Comparison of ENCODE assay signal across 16 cellular contexts in genomic region chr20:51469046-51469445, GRCh38.
DNase-seq lines count a peak whose midpoint lies in the region; ATAC-seq and TF ChIP-seq lines count a peak whose summit lies in the region.
"Had no signal": no experiment of that assay in that cellular context is flagged by ENCODE, and none has a peak within 500 bp of the region (broad histone marks: within the 10 kb centered on the region; RNA-seq: fewer than 3 reads in every experiment).

No MANE protein-coding gene starts in this region.

- H3K9me3 ChIP-seq in Karpas-422 (ENCODE audit: low read length), result no peaks in the 10 kb centered on the region
- H3K9me3 ChIP-seq: transverse colon had no signal

- H3K27ac Mint-ChIP-seq in activated T-cell treated with anti-CD3 and anti-CD28 coated beads, Interleukin-2, amount 50 U/mL, for 24 hours, result peak overlapping the region; percentile 96
- peak overlapping the region; percentile 94 for H3K27ac Mint-ChIP-seq in activated CD8-positive, alpha-beta T cell treated with anti-CD3 and anti-CD28 coated beads for 36 hours
- H3K27ac Mint-ChIP-seq in natural killer cell treated with Interleukin-12 subunit alpha and Interleukin-12 subunit beta and Interleukin-15 and Interleukin-18, amount 100 ng/mL, for 72 hours, result peak overlapping the region; percentile 61 to 86

- ATAC-seq in activated CD8-positive, alpha-beta T cell treated with anti-CD3 and anti-CD28 coated beads for 36 hours, result no peak
- no peak for ATAC-seq in natural killer cell treated with Interleukin-12 subunit alpha and Interleukin-12 subunit beta and Interleukin-15 and Interleukin-18, amount 100 ng/mL, for 72 hours
- ATAC-seq in left colon, result no peak
- ATAC-seq: GM12878 had no signal

- no peak for DNase-seq in activated T-cell treated with anti-CD3 and anti-CD28 coated beads, Interleukin-2, amount 50 U/mL, for 24 hours
- DNase-seq in activated T-cell treated with anti-CD3 and anti-CD28 coated beads, Interleukin-2, amount 50 U/mL, for 1 hour, result no peak
- no peak for DNase-seq in Karpas-422
- DNase-seq in activated CD8-positive, alpha-beta T cell treated with anti-CD3 and anti-CD28 coated beads for 36 hours, result no peak
- no peak for DNase-seq in natural killer cell treated with Interleukin-12 subunit alpha and Interleukin-12 subunit beta and Interleukin-15 and Interleukin-18, amount 100 ng/mL, for 72 hours (ENCODE audit: low spot score)
- no peak for DNase-seq in stimulated activated CD4-positive, alpha-beta T cell treated with anti-CD3 and anti-CD28 coated beads, Interleukin-4, amount 100 ng/mL, for 4 hours
- DNase-seq in anterior cingulate cortex (lab: John Stamatoyannopoulos, UW), result no peak
- no peak for DNase-seq in left colon
- DNase-seq: activated gamma-delta T cell treated with Interleukin-2 at 50 U/mL for 16 hours, DMS79, NCI-H1436, SHP77 treated with DMSO at 0.1 percent for 48 hours, transverse colon, WERI-Rb-1 had no signal

- H3K27me3 ChIP-seq in Karpas-422 (ENCODE audit: low read length), result no peaks in the 10 kb centered on the region
- H3K27me3 ChIP-seq: transverse colon had no signal

- H3K4me2 ChIP-seq in Karpas-422 (ENCODE audit: low read depth, low read length, poor library complexity, severe bottlenecking), result no peak overlapping the region

- intact Hi-C loops in activated CD8-positive, alpha-beta T cell treated with anti-CD3 and anti-CD28 coated beads for 36 hours (cut with micrococcal nuclease), result no loop called here
- intact Hi-C loops in left colon (cut with DNase I, micrococcal nuclease), result no loop called here

- no peak overlapping the region for H3K4me3 Mint-ChIP-seq in activated T-cell treated with anti-CD3 and anti-CD28 coated beads, Interleukin-2, amount 50 U/mL, for 24 hours
- no peak overlapping the region for H3K4me3 Mint-ChIP-seq in activated CD8-positive, alpha-beta T cell treated with anti-CD3 and anti-CD28 coated beads for 36 hours
- no peak overlapping the region for H3K4me3 Mint-ChIP-seq in natural killer cell treated with Interleukin-12 subunit alpha and Interleukin-12 subunit beta and Interleukin-15 and Interleukin-18, amount 100 ng/mL, for 72 hours
- H3K4me3 Mint-ChIP-seq: nephron had no signal

- H3K9ac ChIP-seq in Karpas-422 (ENCODE audit: low read length), result 0 out of 2 replicates have a peak overlapping the region, but pooled peaks have one; percentile 49

- H2AFZ ChIP-seq in Karpas-422 (ENCODE audit: low read length), result no peak overlapping the region

- peaks cover 33% of the 10 kb centered on the region for H3K79me2 ChIP-seq in Karpas-422 (ENCODE audit: low read length)

- peaks cover 2% of the 10 kb centered on the region for H3K9me3 Mint-ChIP-seq in activated T-cell treated with anti-CD3 and anti-CD28 coated beads, Interleukin-2, amount 50 U/mL, for 24 hours
- peaks cover 2% of the 10 kb centered on the region for H3K9me3 Mint-ChIP-seq in activated CD8-positive, alpha-beta T cell treated with anti-CD3 and anti-CD28 coated beads for 36 hours
- no peaks in the 10 kb centered on the region for H3K9me3 Mint-ChIP-seq in natural killer cell treated with Interleukin-12 subunit alpha and Interleukin-12 subunit beta and Interleukin-15 and Interleukin-18, amount 100 ng/mL, for 72 hours
- H3K9me3 Mint-ChIP-seq: nephron had no signal

- H4K20me1 ChIP-seq in Karpas-422 (ENCODE audit: insufficient read depth, low read depth, low read length), result no peaks in the 10 kb centered on the region

- no peak overlapping the region for H3K4me3 ChIP-seq in Karpas-422 (ENCODE audit: low read length)
- H3K4me3 ChIP-seq: GM12878, transverse colon had no signal

- peaks cover 98% of the 10 kb centered on the region for H3K36me3 Mint-ChIP-seq in activated T-cell treated with anti-CD3 and anti-CD28 coated beads, Interleukin-2, amount 50 U/mL, for 24 hours (ENCODE audit: low read depth)
- H3K36me3 Mint-ChIP-seq in activated CD8-positive, alpha-beta T cell treated with anti-CD3 and anti-CD28 coated beads for 36 hours (ENCODE audit: low read depth), result peaks cover 79% of the 10 kb centered on the region
- H3K36me3 Mint-ChIP-seq in natural killer cell treated with Interleukin-12 subunit alpha and Interleukin-12 subunit beta and Interleukin-15 and Interleukin-18, amount 100 ng/mL, for 72 hours, result peaks cover 37% of the 10 kb centered on the region

- POLR2A ChIA-PET in activated CD8-positive, alpha-beta T cell treated with anti-CD3 and anti-CD28 coated beads for 36 hours (lab: Charles Lee), result no interaction called here

- H3K36me3 ChIP-seq in Karpas-422 (ENCODE audit: insufficient read depth, low read length), result peaks cover 32% of the 10 kb centered on the region
- H3K36me3 ChIP-seq: WERI-Rb-1 had no signal

- H3K27me3 Mint-ChIP-seq in activated T-cell treated with anti-CD3 and anti-CD28 coated beads, Interleukin-2, amount 50 U/mL, for 24 hours, result no peaks in the 10 kb centered on the region
- H3K27me3 Mint-ChIP-seq in activated CD8-positive, alpha-beta T cell treated with anti-CD3 and anti-CD28 coated beads for 36 hours, result no peaks in the 10 kb centered on the region
- H3K27me3 Mint-ChIP-seq in natural killer cell treated with Interleukin-12 subunit alpha and Interleukin-12 subunit beta and Interleukin-15 and Interleukin-18, amount 100 ng/mL, for 72 hours, result no peaks in the 10 kb centered on the region

- peak overlapping the region; percentile 85 for H3K27ac ChIP-seq in Karpas-422 (ENCODE audit: low read length)
- H3K27ac ChIP-seq: transverse colon, WERI-Rb-1 had no signal

- no peaks in the 10 kb centered on the region for H3K9me2 ChIP-seq in Karpas-422 (replicated peaks; ENCODE audit: insufficient read depth, low read length)

- no peak for TF ChIP-seq CTCF in activated CD8-positive, alpha-beta T cell treated with anti-CD3 and anti-CD28 coated beads for 36 hours (IDR thresholded peaks at IDR 0.05)

- CTCF ChIA-PET in activated CD8-positive, alpha-beta T cell treated with anti-CD3 and anti-CD28 coated beads for 36 hours (lab: Charles Lee), result no interaction called here

- H3K4me1 Mint-ChIP-seq in activated T-cell treated with anti-CD3 and anti-CD28 coated beads, Interleukin-2, amount 50 U/mL, for 24 hours (ENCODE audit: low read depth), result peaks cover 69% of the 10 kb centered on the region
- peaks cover 56% of the 10 kb centered on the region for H3K4me1 Mint-ChIP-seq in activated CD8-positive, alpha-beta T cell treated with anti-CD3 and anti-CD28 coated beads for 36 hours (ENCODE audit: low read depth)
- H3K4me1 Mint-ChIP-seq in natural killer cell treated with Interleukin-12 subunit alpha and Interleukin-12 subunit beta and Interleukin-15 and Interleukin-18, amount 100 ng/mL, for 72 hours (ENCODE audit: low read depth in 2 of 2), result peaks cover 48 to 49% of the 10 kb centered on the region in 2 donors

- peaks cover 68% of the 10 kb centered on the region for H3K4me1 ChIP-seq in Karpas-422 (ENCODE audit: low read length)
- H3K4me1 ChIP-seq: transverse colon had no signal
